ENCODE assay signal across 1 cellular context in genomic region chr7:38187794-38188472, GRCh38.
A peak's percentile ranks its signal among the peaks of the same experiment; 100 is the strongest.
TF ChIP-seq lines count a peak whose summit lies in the region.

No MANE protein-coding gene starts in this region.

TF ChIP-seq in K562, 482 proteins besides CTCF, POLR2A, EP300 and RAD21 (continued from another document):
- no peak for TF ChIP-seq IRF1 (CRISPR knock-in tag; IDR thresholded peaks at IDR 0.05; ENCODE audit: borderline replicate concordance)
- no peak for TF ChIP-seq COPS2 (conservative IDR thresholded peaks at IDR 0.05)
- peak; percentile 41 for TF ChIP-seq MEIS2 (IDR thresholded peaks at IDR 0.05; ENCODE audit: partially characterized antibody)
- TF ChIP-seq EHMT2 (IDR thresholded peaks at IDR 0.05) = no peak
- TF ChIP-seq SNIP1 (IDR thresholded peaks at IDR 0.05; ENCODE audit: low read depth) = no peak
- TF ChIP-seq PRPF4 (IDR thresholded peaks at IDR 0.05; ENCODE audit: insufficient read depth, low read depth, low read length, poor library complexity, severe bottlenecking) = no peak
- no peak for TF ChIP-seq WHSC1 (IDR thresholded peaks at IDR 0.05; ENCODE audit: low read length)
- TF ChIP-seq ETV6 (IDR thresholded peaks at IDR 0.05; ENCODE audit: borderline replicate concordance in 1 of 2, low read depth in 2 of 2, low read length in 1 of 2) = no peak
- no peak for TF ChIP-seq ETV6 (CRISPR knock-in tag; IDR thresholded peaks at IDR 0.05; ENCODE audit: borderline replicate concordance)
- TF ChIP-seq ZBTB43 (CRISPR knock-in tag; IDR thresholded peaks at IDR 0.05) = no peak
- TF ChIP-seq ATF3 (IDR thresholded peaks at IDR 0.05) = no peak
- no peak for TF ChIP-seq ATF3 (CRISPR knock-in tag; conservative IDR thresholded peaks at IDR 0.05)
- TF ChIP-seq MTF1 (CRISPR knock-in tag; IDR thresholded peaks at IDR 0.05; ENCODE audit: borderline replicate concordance) = no peak
- TF ChIP-seq TBL1XR1 (IDR thresholded peaks at IDR 0.05; ENCODE audit: low read length in 2 of 2) = no peak
TF ChIP-seq in K562: peak in this region for 2.
